Comparison of ENCODE assay signal across 13 cellular contexts in the genomic region with DNA sequence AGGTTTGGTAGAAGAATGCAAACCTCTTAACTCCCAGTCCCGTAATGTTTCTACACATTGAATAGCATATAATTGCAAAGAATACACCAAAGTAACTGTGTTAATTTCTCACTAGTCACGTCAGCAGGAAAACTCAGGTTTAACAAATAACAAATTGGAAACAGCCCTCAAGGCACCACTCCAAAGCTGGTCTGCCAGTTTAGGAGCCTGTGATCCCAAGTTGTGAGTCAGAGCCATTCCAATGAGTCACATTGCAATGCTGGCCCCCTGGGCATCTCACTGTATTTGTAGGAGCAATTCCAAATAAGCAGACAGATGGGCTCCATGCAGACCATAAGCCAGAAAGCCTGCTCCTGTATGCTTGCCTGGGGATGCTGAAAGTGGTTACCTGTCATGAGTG.
DNase-seq lines count a peak whose midpoint lies in the region; ATAC-seq and TF ChIP-seq lines count a peak whose summit lies in the region.
"Had no signal": no experiment of that assay in that cellular context is flagged by ENCODE, and none has a peak within 500 bp of the region (broad histone marks: within the 10 kb centered on the region; RNA-seq: fewer than 3 reads in every experiment).

No MANE protein-coding gene starts in this region.

- no peak for TF ChIP-seq CTCF in RWPE1 (conservative IDR thresholded peaks at IDR 0.05; ENCODE audit: low read depth)

- peaks cover 8% of the 10 kb centered on the region for H3K27me3 Mint-ChIP-seq in stimulated activated naive CD8-positive, alpha-beta T cell treated with anti-CD3 and anti-CD28 coated beads, Interleukin-15, amount 100 ng/mL, for 72 hours
- H3K27me3 Mint-ChIP-seq: memory B cell; stimulated activated naive CD8-positive, alpha-beta T cell treated with anti-CD3 and anti-CD28 coated beads, Interleukin-15, Interleukin-2, amounts not matched to agents 100 ng/mL and 50 ng/mL, for 24 hours had no signal

- no peak overlapping the region for H3K4me3 Mint-ChIP-seq in stimulated activated naive CD8-positive, alpha-beta T cell treated with anti-CD3 and anti-CD28 coated beads, Interleukin-15, amount 100 ng/mL, for 72 hours
- H3K4me3 Mint-ChIP-seq: memory B cell; stimulated activated naive CD8-positive, alpha-beta T cell treated with anti-CD3 and anti-CD28 coated beads, Interleukin-15, Interleukin-2, amounts not matched to agents 100 ng/mL and 50 ng/mL, for 24 hours had no signal

- in situ Hi-C loops in G401 (cut with HindIII; ENCODE audit: low sequenced_read_pairs), result no loop called here

- no peak overlapping the region for H3K27ac Mint-ChIP-seq in stimulated activated naive CD8-positive, alpha-beta T cell treated with anti-CD3 and anti-CD28 coated beads, Interleukin-15, amount 100 ng/mL, for 72 hours
- H3K27ac Mint-ChIP-seq: memory B cell; stimulated activated naive CD8-positive, alpha-beta T cell treated with anti-CD3 and anti-CD28 coated beads, Interleukin-15, Interleukin-2, amounts not matched to agents 100 ng/mL and 50 ng/mL, for 24 hours had no signal

- peak overlapping the region; percentile 42; the same call in 1 of the 2 replicates for H3K27ac ChIP-seq in RWPE1

- POLR2A ChIA-PET in RWPE1 (lab: Yijun Ruan, JAX; ENCODE audit: low non-redundant PET), result no interaction called here

- no peaks in the 10 kb centered on the region for H3K9me3 Mint-ChIP-seq in stimulated activated naive CD8-positive, alpha-beta T cell treated with anti-CD3 and anti-CD28 coated beads, Interleukin-15, amount 100 ng/mL, for 72 hours
- H3K9me3 Mint-ChIP-seq: memory B cell; stimulated activated naive CD8-positive, alpha-beta T cell treated with anti-CD3 and anti-CD28 coated beads, Interleukin-15, Interleukin-2, amounts not matched to agents 100 ng/mL and 50 ng/mL, for 24 hours had no signal

- intact Hi-C loops in sciatic nerve (cut with DNase I), result no loop called here

- H3K4me1 Mint-ChIP-seq in stimulated activated naive CD8-positive, alpha-beta T cell treated with anti-CD3 and anti-CD28 coated beads, Interleukin-15, amount 100 ng/mL, for 72 hours, result no peaks in the 10 kb centered on the region

- DNase-seq in G401 (ENCODE audit: low spot score), result peak; percentile 5
- DNase-seq in RWPE1 (ENCODE audit: low spot score), result peak; percentile 73
- peak; percentile 97 for DNase-seq in fibroblast of peridontal ligament (ENCODE audit: extremely low read depth)
- no peak for DNase-seq in sciatic nerve (ENCODE audit: low spot score)
- DNase-seq in stimulated activated naive CD8-positive, alpha-beta T cell treated with anti-CD3 and anti-CD28 coated beads, Interleukin-15, amount 100 ng/mL, for 72 hours, result no peak
- no peak for DNase-seq in NCI-H2029 (lab: John Stamatoyannopoulos, UW)
- no peak for DNase-seq in HuH-7.5 (ENCODE audit: low spot score)
- DNase-seq: activated CD4-positive, CD25-positive, alpha-beta regulatory T cell treated with anti-CD3 and anti-CD28 coated beads, Interleukin-2, amount 50 U/mL, for 72 hours; activated naive CD4-positive, alpha-beta T cell; stimulated activated CD4-positive, alpha-beta T cell treated with anti-CD3 and anti-CD28 coated beads, Interleukin-12 subunit alpha, Interleukin-12 subunit beta, amount 100 ng/mL, for 4 hours had no signal

- CTCF ChIA-PET in RWPE1 (lab: Yijun Ruan, JAX), result no interaction called here

- ATAC-seq in sciatic nerve (peak; percentile 53), GM18511 (IDR thresholded peaks at IDR 0.05; ENCODE audit: unreplicated experiment) (no peak)
- no peak for ATAC-seq in stimulated activated naive CD8-positive, alpha-beta T cell treated with anti-CD3 and anti-CD28 coated beads, Interleukin-15, amount 100 ng/mL, for 72 hours

Comparison
In these comparisons a context has a peak if more than half of its experiments do, and no peak if none do; other contexts are left out.
1. DNase-seq: peak in G401 (single experiment), RWPE1 (single experiment) and fibroblast of peridontal ligament (single experiment); none in sciatic nerve (single experiment), stimulated activated naive CD8-positive, alpha-beta T cell treated with anti-CD3 and anti-CD28 coated beads, Interleukin-15, amount 100 ng/mL, for 72 hours (0 of 2), NCI-H2029 (single experiment) and HuH-7.5 (single experiment).